ENCODE assay signal across 8 cellular contexts in the genomic region with DNA sequence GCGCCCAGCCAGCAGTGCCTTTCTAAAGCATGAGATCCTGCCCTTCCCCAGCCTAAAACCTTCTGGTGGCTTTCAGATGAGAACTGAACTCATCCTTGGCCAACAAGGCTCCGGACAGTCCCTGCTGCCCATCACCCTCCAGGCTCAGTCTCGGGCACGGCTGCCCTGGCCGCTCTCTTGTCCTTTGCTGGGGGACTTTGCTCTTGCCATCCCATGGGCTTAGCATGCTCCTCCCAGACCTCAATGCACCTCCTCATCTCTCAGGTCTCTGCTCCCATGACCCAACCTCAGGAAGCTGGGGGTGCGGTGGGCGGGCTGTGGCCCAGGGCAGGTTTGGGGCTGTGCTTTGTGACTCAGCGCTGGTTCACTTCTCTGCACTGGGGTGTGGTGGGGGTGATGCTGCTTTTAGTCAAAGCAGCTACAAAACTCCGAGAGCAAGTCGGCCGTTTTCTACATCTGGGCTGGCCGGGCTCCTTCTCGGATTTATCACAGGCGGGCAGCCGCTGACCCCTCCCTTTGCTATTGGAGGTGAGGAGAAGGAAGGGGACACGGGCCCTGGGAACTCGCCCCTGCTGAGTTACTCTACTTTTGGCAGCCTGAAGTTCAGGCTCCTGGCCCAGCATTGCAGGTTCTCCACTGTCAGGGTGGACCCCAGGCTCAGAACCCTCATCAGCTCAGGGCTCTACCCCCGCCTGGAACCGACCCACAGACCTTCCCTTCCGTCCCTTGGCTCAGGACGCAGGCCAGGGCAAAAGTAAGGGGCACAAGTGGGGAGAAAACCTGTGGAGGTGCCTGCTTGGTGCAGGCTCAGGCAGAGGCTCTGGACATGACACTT.
DNase-seq lines count a peak whose midpoint lies in the region; ATAC-seq, FAIRE-seq and TF ChIP-seq lines count a peak whose summit lies in the region.

No MANE protein-coding gene starts in this region.

- peaks cover 62% of the 10 kb centered on the region for H3K4me1 Mint-ChIP-seq in activated CD4-positive, alpha-beta T cell treated with anti-CD3 and anti-CD28 coated beads for 36 hours

- H4K20me1 ChIP-seq in BLaER1 (no peaks in the 10 kb centered on the region), endothelial cell of umbilical vein (replicated peaks; ENCODE audit: control insufficient read depth, extremely low read depth, insufficient read depth, low read length) (no peaks in the 10 kb centered on the region)

- no peak overlapping the region for H3K4me3 ChIP-seq in BLaER1
- no peak overlapping the region for H3K4me3 ChIP-seq in endothelial cell of umbilical vein (replicated peaks in 1 of 3; ENCODE audit: insufficient read depth in 1 of 3, low read depth in 1 of 3, low read length in 3 of 3)
- H3K4me3 ChIP-seq in right atrium auricular region, result no peak overlapping the region

- no peak for FAIRE-seq in endothelial cell of umbilical vein (lab: Jason Lieb, UNC)

- H3K36me3 Mint-ChIP-seq in activated CD4-positive, alpha-beta T cell treated with anti-CD3 and anti-CD28 coated beads for 36 hours (ENCODE audit: low read depth), result no peaks in the 10 kb centered on the region

- H3K79me2 ChIP-seq in endothelial cell of umbilical vein (ENCODE audit: control insufficient read depth, insufficient read depth, low read length), result no peaks in the 10 kb centered on the region

- H3K27me3 ChIP-seq in BLaER1 (no peaks in the 10 kb centered on the region), endothelial cell of umbilical vein (ENCODE audit: control insufficient read depth in 2 of 2, insufficient read depth in 2 of 2, low read length in 2 of 2) (peaks cover 9 to 12% of the 10 kb centered on the region in 2 experiments), right atrium auricular region (no peaks in the 10 kb centered on the region)

- intact Hi-C loops in activated CD4-positive, alpha-beta T cell treated with anti-CD3 and anti-CD28 coated beads for 36 hours (cut with DNase I, micrococcal nuclease), result loop anchor here (1.0 to 10.0 kb wide), 17 partner anchors 13 to 548 kb away; partner anchors contain the start of genes ASAP2 (in 1 of the 2), CPSF3 (in 1 of the 2), ITGB1BP1 (in 1 of the 2) and RRM2 (in 1 of the 2)
- intact Hi-C loops in endothelial cell of umbilical vein (cut with micrococcal nuclease), result loop anchor here (5.0 kb wide), 1 partner anchor 60 kb away; no protein-coding TSS in a partner anchor

- H3K9ac ChIP-seq in BLaER1 (no peak overlapping the region), endothelial cell of umbilical vein (replicated peaks; ENCODE audit: extremely low read depth, insufficient read depth, low read length) (no peak overlapping the region)

- no peak for TF ChIP-seq CTCF in endothelial cell of umbilical vein (IDR thresholded peaks at IDR 0.05; ENCODE audit: extremely low read depth in 1 of 2, insufficient read depth in 1 of 2, low read depth in 1 of 2, low read length in 2 of 2)
- no peak for TF ChIP-seq CTCF in right atrium auricular region (IDR thresholded peaks at IDR 0.05)

- dilution Hi-C loops in endothelial cell of umbilical vein (cut with MboI; ENCODE audit: extremely low pct_ligation_motif_present, low sequenced_read_pairs), result no loop called here

- DNase-seq in activated CD4-positive, alpha-beta T cell treated with anti-CD3 and anti-CD28 coated beads for 36 hours, result peak; percentile 94
- no peak for DNase-seq in endothelial cell of umbilical vein (ENCODE audit: low read depth, low spot score)
- DNase-seq in stimulated activated CD8-positive, alpha-beta memory T cell treated with anti-CD3 and anti-CD28 coated beads, Interleukin-12 subunit alpha, Interleukin-12 subunit beta, amount 100 ng/mL, for 1 hour (ENCODE audit: low read depth), result peak; percentile 68
- DNase-seq in NCI-H2171 (lab: John Stamatoyannopoulos, UW), result no peak
- DNase-seq in NCI-H1417 treated with DMSO at 0.1 percent for 48 hours (lab: John Stamatoyannopoulos, UW), result no peak
- DNase-seq in right atrium auricular region (ENCODE audit: low spot score), result no peak

- TF ChIP-seq POLR2A in endothelial cell of umbilical vein (IDR thresholded peaks at IDR 0.05; ENCODE audit: low read depth, low read length), result no peak

- peak overlapping the region; percentile 84 for H2AFZ ChIP-seq in endothelial cell of umbilical vein (ENCODE audit: low read depth, low read length)

- peak overlapping the region; percentile 96 for H3K27ac Mint-ChIP-seq in activated CD4-positive, alpha-beta T cell treated with anti-CD3 and anti-CD28 coated beads for 36 hours

- no peaks in the 10 kb centered on the region for H3K9me3 ChIP-seq in BLaER1
- H3K9me3 ChIP-seq in endothelial cell of umbilical vein (replicated peaks; ENCODE audit: control insufficient read depth, insufficient read depth, low read length), result no peaks in the 10 kb centered on the region
- no peaks in the 10 kb centered on the region for H3K9me3 ChIP-seq in right atrium auricular region

- POLR2A ChIA-PET in activated CD4-positive, alpha-beta T cell treated with anti-CD3 and anti-CD28 coated beads for 36 hours (lab: Charles Lee), result interaction anchor here (0.6 to 2.0 kb wide), 9 partner anchors 14 to 695 kb away, joined by 3 to 9 read pairs (median 5); partner anchors contain the start of genes ADAM17, ODC1 and TAF1B
- POLR2A ChIA-PET in endothelial cell of umbilical vein (lab: Charles Lee), result no interaction called here

- H3K9me3 Mint-ChIP-seq in activated CD4-positive, alpha-beta T cell treated with anti-CD3 and anti-CD28 coated beads for 36 hours (ENCODE audit: low read depth), result no peaks in the 10 kb centered on the region

- peaks cover 18% of the 10 kb centered on the region for H3K27me3 Mint-ChIP-seq in activated CD4-positive, alpha-beta T cell treated with anti-CD3 and anti-CD28 coated beads for 36 hours

- peak overlapping the region; percentile 91 for H3K4me2 ChIP-seq in BLaER1
- no peak overlapping the region for H3K4me2 ChIP-seq in endothelial cell of umbilical vein (ENCODE audit: insufficient read depth, low read length)

- H3K4me1 ChIP-seq in BLaER1 (peaks cover 71% of the 10 kb centered on the region), endothelial cell of umbilical vein (ENCODE audit: control insufficient read depth, extremely low read depth, insufficient read depth, low read length) (peaks cover 7% of the 10 kb centered on the region), right atrium auricular region (peaks cover 0 to 34% of the 10 kb centered on the region in 2 donors)

- peak overlapping the region; percentile 72 for H3K27ac ChIP-seq in BLaER1
- no peak overlapping the region for H3K27ac ChIP-seq in endothelial cell of umbilical vein (ENCODE audit: insufficient read depth, low read depth, low read length)
- peak overlapping the region in 1 of 2 donors; percentile 4 for H3K27ac ChIP-seq in right atrium auricular region

- H3K9me1 ChIP-seq in endothelial cell of umbilical vein (replicated peaks; ENCODE audit: control insufficient read depth, extremely low read depth, insufficient read depth, low read length), result no peaks in the 10 kb centered on the region

- no TSS peak for BruUV-seq in endothelial cell of umbilical vein (replicated peaks; lab: Mats Ljungman, UMichigan)

- no peaks in the 10 kb centered on the region for H3K36me3 ChIP-seq in BLaER1
- H3K36me3 ChIP-seq in endothelial cell of umbilical vein (ENCODE audit: control insufficient read depth in 2 of 2, extremely low read depth in 1 of 2, insufficient read depth in 2 of 2, low read length in 2 of 2), result no peaks in the 10 kb centered on the region
- H3K36me3 ChIP-seq in right atrium auricular region, result no peaks in the 10 kb centered on the region

- ATAC-seq in HG03095 (IDR thresholded peaks at IDR 0.05; ENCODE audit: unreplicated experiment), result peak; percentile 38
- peak; percentile 78 for ATAC-seq in activated CD4-positive, alpha-beta T cell treated with anti-CD3 and anti-CD28 coated beads for 36 hours

- CTCF ChIA-PET in activated CD4-positive, alpha-beta T cell treated with anti-CD3 and anti-CD28 coated beads for 36 hours (lab: Charles Lee), result interaction anchor here (0.6 to 2.8 kb wide), 6 partner anchors 18 to 309 kb away, joined by 3 to 15 read pairs (median 4); no protein-coding TSS in a partner anchor
- CTCF ChIA-PET in endothelial cell of umbilical vein (lab: Charles Lee), result interaction anchor here (0.9 to 1.8 kb wide), 2 partner anchors 17 to 18 kb away, joined by 3 to 9 read pairs; no protein-coding TSS in a partner anchor

- H3K4me3 Mint-ChIP-seq in activated CD4-positive, alpha-beta T cell treated with anti-CD3 and anti-CD28 coated beads for 36 hours, result peak overlapping the region; percentile 66

TF ChIP-seq in endothelial cell of umbilical vein, 7 proteins besides CTCF, POLR2A, EP300 and RAD21:
- TF ChIP-seq MYC (IDR thresholded peaks at IDR 0.05; ENCODE audit: low read depth, low read length), result no peak
- TF ChIP-seq FOS (IDR thresholded peaks at IDR 0.05; ENCODE audit: borderline replicate concordance, insufficient read depth, low read length), result no peak
- TF ChIP-seq GATA2 (IDR thresholded peaks at IDR 0.05; ENCODE audit: insufficient read depth, insufficient read length, low read depth, low read length), result no peak
- no peak for TF ChIP-seq MAX (IDR thresholded peaks at IDR 0.05; ENCODE audit: insufficient read depth, insufficient read length)
- no peak for TF ChIP-seq EZH2 (IDR thresholded peaks at IDR 0.05; ENCODE audit: borderline replicate concordance, low read depth, low read length, severe bottlenecking)
- TF ChIP-seq JUN (IDR thresholded peaks at IDR 0.05; ENCODE audit: borderline replicate concordance, insufficient read depth, insufficient read length, low read depth), result no peak
- no peak for TF ChIP-seq POLR2AphosphoS5 (IDR thresholded peaks at IDR 0.05; ENCODE audit: insufficient read depth, low read depth, low read length)
TF ChIP-seq in endothelial cell of umbilical vein: peak in this region for 0.

Comparison
In these comparisons a context has a peak if more than half of its experiments do, and no peak if none do; other contexts are left out.
1. DNase-seq: peak in activated CD4-positive, alpha-beta T cell treated with anti-CD3 and anti-CD28 coated beads for 36 hours (single experiment) and stimulated activated CD8-positive, alpha-beta memory T cell treated with anti-CD3 and anti-CD28 coated beads, Interleukin-12 subunit alpha, Interleukin-12 subunit beta, amount 100 ng/mL, for 1 hour (single experiment); none in endothelial cell of umbilical vein (single experiment), NCI-H2171 (single experiment), NCI-H1417 treated with DMSO at 0.1 percent for 48 hours (single experiment) and right atrium auricular region (single experiment).